Comparison of ENCODE assay signal across 8 cellular contexts in the genomic region with DNA sequence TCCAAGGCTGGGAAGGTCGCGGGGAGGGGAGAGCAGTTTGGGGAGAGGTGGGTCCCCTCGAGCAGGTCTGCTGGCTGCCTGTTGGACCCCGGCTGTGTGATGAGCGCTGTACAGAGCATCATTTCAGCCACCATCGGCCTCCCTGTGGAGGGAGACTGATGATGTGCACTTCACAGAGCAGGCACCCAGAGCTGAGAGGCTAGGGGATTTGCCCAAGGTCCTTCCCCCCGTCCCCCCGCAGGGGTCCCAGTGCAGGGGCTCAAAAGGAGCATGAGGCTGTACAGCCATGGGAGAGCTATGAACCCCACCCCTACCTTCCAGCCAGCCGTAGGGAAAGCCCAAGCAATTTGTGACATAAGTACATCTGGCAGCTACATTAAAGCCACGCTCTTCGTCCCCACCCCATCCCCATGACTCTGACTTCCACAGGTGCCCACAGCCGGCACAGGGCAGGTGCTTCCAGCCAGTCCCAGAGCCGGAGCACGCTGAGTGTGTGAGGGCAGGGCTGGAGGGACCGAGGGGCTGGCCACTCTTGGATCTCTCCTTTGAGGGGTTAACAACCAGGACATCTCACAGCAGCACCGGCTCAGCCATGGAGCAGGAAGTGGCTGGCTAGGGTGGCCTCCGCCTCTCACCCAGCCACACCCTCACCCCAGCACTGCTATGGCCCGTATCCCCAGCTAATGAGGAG. TPM values are rescaled to one million over a fixed set of nuclear protein-coding genes. Genes with fewer than 3 reads are reported as not detected.
A peak's percentile ranks its signal among the peaks of the same experiment; 100 is the strongest.
DNase-seq lines count a peak whose midpoint lies in the region; ATAC-seq and TF ChIP-seq lines count a peak whose summit lies in the region.

No MANE protein-coding gene starts in this region.

- DNase-seq in HFFc6, result no peak
- DNase-seq in T-cell, result peak in 4 of 34 experiments; percentile 22 to 47 (median 40)
- peak; percentile 39 to 54 for DNase-seq in erythroblast (lab: John Stamatoyannopoulos, UW)
- no peak for DNase-seq in NCI-H1105 treated with DMSO at 0.1 percent for 48 hours (lab: John Stamatoyannopoulos, UW)
- no peak for DNase-seq in DMS 273 (lab: John Stamatoyannopoulos, UW; ENCODE audit: unreplicated experiment)
- no peak for DNase-seq in DMS 273 treated with DMSO at 0.1 percent for 48 hours (lab: John Stamatoyannopoulos, UW)

- peaks cover 35% of the 10 kb centered on the region for H3K27me3 Mint-ChIP-seq in HFFc6 (ENCODE audit: insufficient read depth)
- H3K27me3 Mint-ChIP-seq in T-cell, result peaks cover 0 to 6% of the 10 kb centered on the region in 2 donors

- H3K9me3 Mint-ChIP-seq in HFFc6 (no peaks in the 10 kb centered on the region), T-cell (no peaks in the 10 kb centered on the region)

- H3K4me3 Mint-ChIP-seq in HFFc6 (peak overlapping the region; percentile 73; the same call in 1 of the 2 replicates), T-cell (peak overlapping the region; percentile 82 to 91 (median 85))

- POLR2A ChIA-PET in T-cell (lab: Charles Lee), result interaction anchor here in 1 of 2 donors (1.1 kb wide), 1 partner anchor 25 kb away, joined by 4 read pairs; no protein-coding TSS in a partner anchor

- 0 out of 2 replicates have a peak, but pooled peaks cover 4% of the 10 kb centered on the region for H3K36me3 Mint-ChIP-seq in HFFc6 (ENCODE audit: low read depth)
- peaks cover 21% of the 10 kb centered on the region for H3K36me3 Mint-ChIP-seq in T-cell

- H3K27ac Mint-ChIP-seq in HFFc6 (no peak overlapping the region), T-cell (peak overlapping the region; percentile 91)

- no peak for TF ChIP-seq CTCF in HFFc6 (IDR thresholded peaks at IDR 0.05)

- ATAC-seq in T-cell (replicated peaks in 1 of 4) (peak in 3 of 4 experiments; percentile 22 to 52 (median 30)), GM18858 (IDR thresholded peaks at IDR 0.05; ENCODE audit: unreplicated experiment) (no peak)

- CTCF ChIA-PET in T-cell (lab: Charles Lee), result interaction anchor here in 1 of 2 donors (0.9 kb wide), 1 partner anchor 8 kb away, joined by 4 read pairs; no protein-coding TSS in a partner anchor

- peak overlapping the region in 6 of 7 experiments; percentile 53 to 76 (median 68) for H3K4me3 ChIP-seq in skin epidermis

- H3K27ac ChIP-seq in skin epidermis, result peak overlapping the region in 9 of 21 experiments; percentile 4 to 98 (median 67)

- TF ChIP-seq POLR2A in erythroblast (IDR thresholded peaks at IDR 0.05; ENCODE audit: low read length), result no peak

- H3K4me1 Mint-ChIP-seq in HFFc6 (ENCODE audit: low read depth) (no peaks in the 10 kb centered on the region), T-cell (peaks cover 26 to 40% (median 34%) of the 10 kb centered on the region in 3 donors)

RNA-seq across cellular contexts. Expression of a gene that starts 2.3 kb away (rescaled TPM):
- total RNA-seq in HFFc6 (2021; fragmentation: NEBNext Ultra II Directional; extraction: Animal tissue kit (Norgen Biotek cat#: 25700)), result under 1 TPM; 0.11 to 0.83 (median 0.34) TPM
- 100 to 1,000 TPM in 1 of 5 donors, 10 to 100 TPM in 4; 70.4 to 106 (median 98.4) TPM for total RNA-seq in T-cell

RNA-seq across cellular contexts. Expression of a gene that starts 11.0 kb away (rescaled TPM):
- 10 to 100 TPM in 1 of 6 experiments, 1 to 10 TPM in 5; 1.2 to 10.2 (median 1.9) TPM for total RNA-seq in HFFc6 (2021; fragmentation: NEBNext Ultra II Directional; extraction: Animal tissue kit (Norgen Biotek cat#: 25700))
- under 1 TPM in 3 of 5 donors, not detected in 2; 0.13 to 0.58 (median 0.13) TPM for total RNA-seq in T-cell

Comparison
In these comparisons a context has a peak if more than half of its experiments do, and no peak if none do; other contexts are left out.
1. DNase-seq: peak in erythroblast (2 of 2); none in HFFc6 (single experiment), NCI-H1105 treated with DMSO at 0.1 percent for 48 hours (single experiment), DMS 273 (single experiment) and DMS 273 treated with DMSO at 0.1 percent for 48 hours (single experiment).
2. RNA of a gene that starts 2.3 kb away (total RNA-seq): 70.4 to 106 TPM in T-cell; 0.11 to 0.83 TPM in HFFc6; every median in the first group is over 10 times any median in the second.